In genomic region chr7:41003031-41003925, GRCh38 we compare ENCODE assay signal across 8 cellular contexts.
A peak's percentile ranks its signal among the peaks of the same experiment; 100 is the strongest.
DNase-seq lines count a peak whose midpoint lies in the region; ATAC-seq and TF ChIP-seq lines count a peak whose summit lies in the region.

No MANE protein-coding gene starts in this region.

- H3K4me1 ChIP-seq in prostate gland (replicated peaks): no peaks in the 10 kb centered on the region

- no peak overlapping the region for H3K27ac Mint-ChIP-seq in activated naive CD4-positive, alpha-beta T cell treated with anti-CD3 and anti-CD28 coated beads for 36 hours

- peak; percentile 80 for TF ChIP-seq CTCF in fibroblast of mammary gland (conservative IDR thresholded peaks at IDR 0.05; ENCODE audit: control insufficient read depth, insufficient read depth, low read depth, low read length)
- peak in 2 of 4 experiments; percentile 31 to 53 for TF ChIP-seq CTCF in prostate gland (IDR thresholded peaks at IDR 0.05)

- no peak for TF ChIP-seq POLR2A in prostate gland (IDR thresholded peaks at IDR 0.05)

- no peak overlapping the region for H3K27ac ChIP-seq in prostate gland

- H3K27me3 Mint-ChIP-seq in activated naive CD4-positive, alpha-beta T cell treated with anti-CD3 and anti-CD28 coated beads for 36 hours (ENCODE audit: low read depth): no peaks in the 10 kb centered on the region

- intact Hi-C loops in activated naive CD4-positive, alpha-beta T cell treated with anti-CD3 and anti-CD28 coated beads for 36 hours (cut with micrococcal nuclease): loop anchor here (2.0 kb wide), 1 partner anchor 702 kb away; no protein-coding TSS in a partner anchor
- intact Hi-C loops in prostate gland (cut with DNase I): no loop called here

- H3K4me1 Mint-ChIP-seq in activated naive CD4-positive, alpha-beta T cell treated with anti-CD3 and anti-CD28 coated beads for 36 hours (ENCODE audit: low read depth): no peaks in the 10 kb centered on the region

- ATAC-seq in HG02970 (IDR thresholded peaks at IDR 0.05; ENCODE audit: low FRiP score, unreplicated experiment): peak; percentile 58
- no peak for ATAC-seq in GM18873 (IDR thresholded peaks at IDR 0.05; ENCODE audit: low FRiP score, unreplicated experiment)

- no peaks in the 10 kb centered on the region for H3K9me3 ChIP-seq in prostate gland

- H3K27me3 ChIP-seq in prostate gland (replicated peaks; ENCODE audit: insufficient read depth): no peaks in the 10 kb centered on the region

- H3K4me3 Mint-ChIP-seq in activated naive CD4-positive, alpha-beta T cell treated with anti-CD3 and anti-CD28 coated beads for 36 hours: no peak overlapping the region

- no peaks in the 10 kb centered on the region for H3K36me3 ChIP-seq in prostate gland

- H3K4me3 ChIP-seq in fibroblast of mammary gland (ENCODE audit: control insufficient read depth, low read depth, low read length): no peak overlapping the region
- H3K4me3 ChIP-seq in prostate gland: no peak overlapping the region

- H3K36me3 Mint-ChIP-seq in activated naive CD4-positive, alpha-beta T cell treated with anti-CD3 and anti-CD28 coated beads for 36 hours (ENCODE audit: low read depth): no peaks in the 10 kb centered on the region

- peak; percentile 64 for DNase-seq in activated naive CD4-positive, alpha-beta T cell treated with anti-CD3 and anti-CD28 coated beads for 36 hours
- DNase-seq in activated naive CD4-positive, alpha-beta T cell (lab: John Stamatoyannopoulos, UW): no peak
- DNase-seq in SHP77 (lab: John Stamatoyannopoulos, UW) (peak; percentile 33 to 42), fibroblast of mammary gland (ENCODE audit: low read depth) (peak; percentile 65), prostate gland (ENCODE audit: low spot score) (peak; percentile 18), GOT3 (lab: John Stamatoyannopoulos, UW) (no peak)

- peaks cover 3% of the 10 kb centered on the region for H3K9me3 Mint-ChIP-seq in activated naive CD4-positive, alpha-beta T cell treated with anti-CD3 and anti-CD28 coated beads for 36 hours

- 71% methylated on average over 10 of the region's 10 CpGs for WGBS in prostate gland

- CTCF ChIA-PET in activated naive CD4-positive, alpha-beta T cell treated with anti-CD3 and anti-CD28 coated beads for 36 hours (lab: Charles Lee): interaction anchor here (0.6 to 1.4 kb wide), 6 partner anchors 15 to 677 kb away, joined by 3 to 5 read pairs (median 4); no protein-coding TSS in a partner anchor

Comparison
In these comparisons a context has a peak if more than half of its experiments do, and no peak if none do; other contexts are left out.
1. DNase-seq: peak in activated naive CD4-positive, alpha-beta T cell treated with anti-CD3 and anti-CD28 coated beads for 36 hours (single experiment), SHP77 (2 of 2), fibroblast of mammary gland (single experiment) and prostate gland (single experiment); none in activated naive CD4-positive, alpha-beta T cell (0 of 4) and GOT3 (single experiment).